In genomic region chr7:22432203-22432718, GRCh38 we compare ENCODE assay signal across 1 cellular context.
TF ChIP-seq lines count a peak whose summit lies in the region.

No MANE protein-coding gene starts in this region.

TF ChIP-seq in A549, 52 proteins besides CTCF, POLR2A, EP300 and RAD21 (continued from another document):
- TF ChIP-seq RNF2 (IDR thresholded peaks at IDR 0.05; ENCODE audit: borderline replicate concordance, low read depth) = no peak
- TF ChIP-seq HOXB13 (CRISPR knock-in tag; IDR thresholded peaks at IDR 0.05; ENCODE audit: low read depth) = no peak
